ENCODE assay signal across 24 cellular contexts in genomic region chr1:21521717-21522060, GRCh38. TPM values are rescaled to one million over a fixed set of nuclear protein-coding genes. Genes with fewer than 3 reads are reported as not detected.
"Had no signal": no experiment of that assay in that cellular context is flagged by ENCODE, and none has a peak within 500 bp of the region (broad histone marks: within the 10 kb centered on the region; RNA-seq: fewer than 3 reads in every experiment).

No MANE protein-coding gene starts in this region.

- H3K4me3 ChIP-seq: colonic mucosa, esophagus squamous epithelium, gastrocnemius medialis, heart right ventricle, left lung, lower lobe of right lung, mucosa of descending colon had no signal

- ATAC-seq: effector memory CD8-positive, alpha-beta T cell; gastrocnemius medialis; left lung; lower lobe of right lung had no signal

- H3K36me3 ChIP-seq: colonic mucosa, esophagus squamous epithelium, gastrocnemius medialis, heart right ventricle, left lung, lower lobe of right lung had no signal

- DNase-seq: colonic mucosa; cortex of kidney; effector CD8-positive, alpha-beta T cell; effector memory CD8-positive, alpha-beta T cell; endodermal cell; erythroblast; esophagus squamous epithelium; foreskin fibroblast; foreskin melanocyte; gastrocnemius medialis; glutamatergic neuron; head of caudate nucleus; heart right ventricle; hippocampal formation; left cardiac atrium; left lung; lower lobe of right lung; mesenchymal stem cell had no signal

- H3K9me3 ChIP-seq: colonic mucosa, esophagus squamous epithelium, gastrocnemius medialis, heart right ventricle, left lung, lower lobe of right lung, mucosa of descending colon had no signal

- H3K27me3 ChIP-seq: colonic mucosa, esophagus squamous epithelium, gastrocnemius medialis, left lung had no signal

- H3K27ac ChIP-seq: colonic mucosa, epithelial cell of prostate, esophagus squamous epithelium, gastrocnemius medialis, heart right ventricle, left lung, lower lobe of right lung had no signal

- H3K4me1 ChIP-seq: colonic mucosa, gastrocnemius medialis had no signal

- FAIRE-seq: endometrium, islet of Langerhans, keratinocyte had no signal

RNA-seq across cellular contexts. Expression of gene ALPL, which starts 12.5 kb away (rescaled TPM):
- total RNA-seq: lung microvascular endothelial cell had no signal
- polyA plus RNA-seq: keratinocyte had no signal
